19 cellular contexts compared by ENCODE assay signal in the genomic region with DNA sequence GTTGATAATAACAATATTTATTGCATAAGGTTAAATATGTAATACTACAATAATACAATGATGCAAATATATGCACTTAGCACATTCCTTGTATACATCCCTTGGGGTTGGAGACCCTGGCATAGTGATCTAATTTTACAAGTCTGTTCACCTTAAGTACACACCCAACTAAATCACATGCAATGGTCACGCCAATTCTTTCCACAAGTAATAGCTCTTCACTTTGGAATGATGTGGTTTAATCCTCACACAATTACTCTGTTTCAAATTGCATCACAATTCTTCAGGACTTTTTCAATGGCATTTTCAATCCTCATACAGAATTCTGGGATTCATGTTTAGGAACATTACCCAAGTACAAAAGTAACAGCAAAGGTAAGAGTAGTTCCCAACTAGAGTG. TPM values are rescaled to one million over a fixed set of nuclear protein-coding genes. Genes with fewer than 3 reads are reported as not detected.
DNase-seq lines count a peak whose midpoint lies in the region; ATAC-seq, FAIRE-seq and TF ChIP-seq lines count a peak whose summit lies in the region.
"Had no signal": no experiment of that assay in that cellular context is flagged by ENCODE, and none has a peak within 500 bp of the region (broad histone marks: within the 10 kb centered on the region; RNA-seq: fewer than 3 reads in every experiment).

No MANE protein-coding gene starts in this region.

- no peaks in the 10 kb centered on the region for H3K4me1 Mint-ChIP-seq in stimulated activated naive B cell treated with anti-CD40 and anti-IgM and Interleukin-4, amounts not matched to agents 10 μg/mL and 1 μg/mL and 100 μg/mL, for 72 hours
- H3K4me1 Mint-ChIP-seq: B cell; CD4-positive, alpha-beta memory T cell had no signal

- H3K4me3 Mint-ChIP-seq in stimulated activated naive B cell treated with anti-CD40 and anti-IgM and Interleukin-4, amounts not matched to agents 10 μg/mL and 1 μg/mL and 100 μg/mL, for 72 hours: no peak overlapping the region
- H3K4me3 Mint-ChIP-seq: B cell; CD4-positive, alpha-beta memory T cell had no signal

- no peaks in the 10 kb centered on the region for H3K9me2 ChIP-seq in GM23248 (ENCODE audit: insufficient read depth)

- H3K27ac Mint-ChIP-seq in stimulated activated naive B cell treated with anti-CD40 and anti-IgM and Interleukin-4, amounts not matched to agents 10 μg/mL and 1 μg/mL and 100 μg/mL, for 72 hours: no peak overlapping the region
- H3K27ac Mint-ChIP-seq: B cell; CD4-positive, alpha-beta memory T cell had no signal

- no peaks in the 10 kb centered on the region for H3K9me1 ChIP-seq in keratinocyte (ENCODE audit: control insufficient read depth, extremely low read depth, insufficient read depth, low read length)

- H2AFZ ChIP-seq in GM23248 (no peak overlapping the region), keratinocyte (ENCODE audit: control insufficient read depth, low read length) (no peak overlapping the region)

- DNase-seq in GM23248 (peak; percentile 16), SK-MEL-5 (ENCODE audit: low read depth, low spot score) (peak; percentile 68), epithelial cell of esophagus (ENCODE audit: low read depth) (peak; percentile 52), keratinocyte (ENCODE audit: low read depth, low spot score) (no peak), C1 segment of cervical spinal cord (lab: John Stamatoyannopoulos, UW) (no peak)
- no peak for DNase-seq in stimulated activated naive B cell treated with anti-CD40 and anti-IgM and Interleukin-4, amounts not matched to agents 10 μg/mL and 1 μg/mL and 100 μg/mL, for 72 hours
- DNase-seq: ACHN; CD4-positive, alpha-beta memory T cell; DMS79 had no signal

- H3K4me3 ChIP-seq in GM23248: no peak overlapping the region
- H3K4me3 ChIP-seq in epithelial cell of esophagus (ENCODE audit: low read length): no peak overlapping the region
- no peak overlapping the region for H3K4me3 ChIP-seq in keratinocyte (ENCODE audit: control insufficient read depth in 2 of 3, extremely low read depth in 1 of 3, insufficient read depth in 2 of 3, low read depth in 1 of 3, low read length in 3 of 3)
- H3K4me3 ChIP-seq: GM12878, HAP-1 had no signal

- H3K36me3 ChIP-seq in GM23248 (ENCODE audit: low read depth): no peaks in the 10 kb centered on the region
- H3K36me3 ChIP-seq in keratinocyte (ENCODE audit: control insufficient read depth in 2 of 2, extremely low read depth in 1 of 2, insufficient read depth in 2 of 2, low read length in 2 of 2): no peaks in the 10 kb centered on the region
- H3K36me3 ChIP-seq: HAP-1 had no signal

- H3K4me2 ChIP-seq in GM23248 (ENCODE audit: unreplicated experiment) (no peak overlapping the region), keratinocyte (ENCODE audit: control insufficient read depth, extremely low read depth, insufficient read depth, low read depth, low read length) (no peak overlapping the region)

- H4K20me1 ChIP-seq in GM23248 (ENCODE audit: insufficient read depth) (no peaks in the 10 kb centered on the region), keratinocyte (ENCODE audit: control insufficient read depth, extremely low read depth, insufficient read depth, low read length) (no peaks in the 10 kb centered on the region)

- H3K9me3 ChIP-seq in GM23248 (ENCODE audit: low read depth): no peaks in the 10 kb centered on the region
- H3K9me3 ChIP-seq in keratinocyte (ENCODE audit: control insufficient read depth, low read depth, low read length): no peaks in the 10 kb centered on the region
- H3K9me3 ChIP-seq: HAP-1 had no signal

- WGBS in GM23248 (ENCODE audit: low coverage in 1 of 2, low lambda C conversion rate in 2 of 2, missing lambda C conversion rate in 2 of 2), 2 experiments: 96 to 100% methylated on average over 1 of the region's 1 CpG

- no peaks in the 10 kb centered on the region for H3K36me3 Mint-ChIP-seq in stimulated activated naive B cell treated with anti-CD40 and anti-IgM and Interleukin-4, amounts not matched to agents 10 μg/mL and 1 μg/mL and 100 μg/mL, for 72 hours
- H3K36me3 Mint-ChIP-seq: CD4-positive, alpha-beta memory T cell had no signal

- dilution Hi-C loops in keratinocyte (cut with MboI; ENCODE audit: extremely low pct_ligation_motif_present, low sequenced_read_pairs): no loop called here

- H3K4me1 ChIP-seq in GM23248 (ENCODE audit: insufficient read depth) (0 out of 2 replicates have a peak, but pooled peaks cover 9% of the 10 kb centered on the region), keratinocyte (ENCODE audit: control insufficient read depth, extremely low read depth, insufficient read depth, low read length) (peaks cover 13% of the 10 kb centered on the region)

- no peak for ATAC-seq in stimulated activated naive B cell treated with anti-CD40 and anti-IgM and Interleukin-4, amounts not matched to agents 10 μg/mL and 1 μg/mL and 100 μg/mL, for 72 hours (replicated peaks)
- ATAC-seq in HG02571 (IDR thresholded peaks at IDR 0.05; ENCODE audit: unreplicated experiment) (no peak), GM21528 (IDR thresholded peaks at IDR 0.05; ENCODE audit: low FRiP score, unreplicated experiment) (no peak)
- ATAC-seq: GM12878, HepG2 had no signal

- H3K79me2 ChIP-seq in GM23248 (ENCODE audit: insufficient read depth): no peaks in the 10 kb centered on the region
- no peaks in the 10 kb centered on the region for H3K79me2 ChIP-seq in keratinocyte (ENCODE audit: control insufficient read depth, insufficient read depth, low read length)

- H3F3A ChIP-seq in GM23248 (ENCODE audit: insufficient read depth): no peaks in the 10 kb centered on the region

- in situ Hi-C loops in GM23248 (cut with MboI): no loop called here
- in situ Hi-C loops in SK-MEL-5 (cut with HindIII; ENCODE audit: low pct_unique_long_range_greater_than_20kb, low sequenced_read_pairs): no loop called here

- TF ChIP-seq CTCF in epithelial cell of esophagus (IDR thresholded peaks at IDR 0.05; ENCODE audit: insufficient read depth, low read depth, low read length, missing control alignments): no peak
- TF ChIP-seq CTCF in keratinocyte (optimal IDR thresholded peaks at IDR 0.05 in 1 of 3, IDR thresholded peaks at IDR 0.05 in 1 of 3, conservative IDR thresholded peaks at IDR 0.05 in 1 of 3; ENCODE audit: extremely low read depth in 1 of 3, insufficient read depth in 2 of 3, low read length in 3 of 3): no peak

- H3K9me3 Mint-ChIP-seq in stimulated activated naive B cell treated with anti-CD40 and anti-IgM and Interleukin-4, amounts not matched to agents 10 μg/mL and 1 μg/mL and 100 μg/mL, for 72 hours: no peaks in the 10 kb centered on the region
- H3K9me3 Mint-ChIP-seq: CD4-positive, alpha-beta memory T cell had no signal

- H3K27me3 ChIP-seq in GM23248 (replicated peaks; ENCODE audit: insufficient read depth) (no peaks in the 10 kb centered on the region), keratinocyte (ENCODE audit: control insufficient read depth, extremely low read depth, insufficient read depth, low read length) (no peaks in the 10 kb centered on the region)

- H3K9ac ChIP-seq in GM23248 (no peak overlapping the region), keratinocyte (ENCODE audit: control insufficient read depth, extremely low read depth, insufficient read depth, low read length) (no peak overlapping the region)

- peaks cover 0 to 1% of the 10 kb centered on the region in 2 donors for H3K27me3 Mint-ChIP-seq in stimulated activated naive B cell treated with anti-CD40 and anti-IgM and Interleukin-4, amounts not matched to agents 10 μg/mL and 1 μg/mL and 100 μg/mL, for 72 hours

- H3K27ac ChIP-seq in GM23248 (no peak overlapping the region), keratinocyte (ENCODE audit: control insufficient read depth, insufficient read depth, low read length) (no peak overlapping the region)
- H3K27ac ChIP-seq: C4-2B had no signal

- FAIRE-seq in keratinocyte (lab: Jason Lieb, UNC): peak; percentile 53
- FAIRE-seq: GM12878, GM18507, H1, HepG2, HTR-8/SVneo had no signal

RNA-seq across cellular contexts. Expression of a gene that starts 27.3 kb away (rescaled TPM):
- 33.5 and 34.0 TPM in 2 replicates for total RNA-seq in GM23248 (2014; rRNA removed; shearing (Covaris generic))
- polyA plus RNA-seq in GM23248 (2016; fragmentation: Nextera tagmentation; extraction: Ambion mirVana) (10.2 and 11.6 TPM in 2 replicates), keratinocyte (5.7 to 11.6 TPM (median 11.5 TPM) in 3 replicates)
- total RNA-seq in SK-MEL-5 (2014; rRNA removed; shearing (Covaris generic)): 51.0 and 51.3 TPM in 2 replicates
- polyA plus RNA-seq in SK-MEL-5 (2015; cell fraction: cytosol; rRNA removed): 28.7 and 37.5 TPM in 2 replicates
- 23.9 and 26.4 TPM in 2 replicates for polyA plus RNA-seq in SK-MEL-5 (2015; cell fraction: nucleus; rRNA removed)
- polyA plus RNA-seq in keratinocyte (2011; ENCODE audit: low read depth): 3.9 TPM
- polyA plus RNA-seq in keratinocyte (2011; cell fraction: cytosol; rRNA removed): 6.3 and 9.9 TPM in 2 replicates
- 10.1 and 13.1 TPM in 2 replicates for polyA plus RNA-seq in keratinocyte (2011; cell fraction: nucleus; rRNA removed)
- polyA plus RNA-seq in keratinocyte (2012; ENCODE audit: low replicate concordance): 3.9 and 16.6 TPM in 2 replicates
- 5.0 to 22.3 TPM (median 9.9 TPM) in 3 replicates for polyA minus RNA-seq in keratinocyte
- polyA minus RNA-seq in keratinocyte (2011; cell fraction: cytosol; rRNA and poly(A)+ RNA removed): 17.5 TPM
- polyA minus RNA-seq in keratinocyte (2011; cell fraction: nucleus; rRNA and poly(A)+ RNA removed): 22.7 and 46.3 TPM in 2 replicates
- polyA plus RNA-seq: CD4-positive, alpha-beta memory T cell had no signal

Comparison
In these comparisons a context has a peak if more than half of its experiments do, and no peak if none do; other contexts are left out.
1. DNase-seq: peak in GM23248 (single experiment), SK-MEL-5 (single experiment) and epithelial cell of esophagus (single experiment); none in keratinocyte (single experiment), stimulated activated naive B cell treated with anti-CD40 and anti-IgM and Interleukin-4, amounts not matched to agents 10 μg/mL and 1 μg/mL and 100 μg/mL, for 72 hours (single experiment) and C1 segment of cervical spinal cord (0 of 14).